12 cellular contexts compared by ENCODE assay signal in genomic region chr3:58666683-58667082, GRCh38. TPM values are rescaled to one million over a fixed set of nuclear protein-coding genes. Genes with fewer than 3 reads are reported as not detected.
DNase-seq lines count a peak whose midpoint lies in the region; ATAC-seq and TF ChIP-seq lines count a peak whose summit lies in the region.
"Had no signal": no experiment of that assay in that cellular context is flagged by ENCODE, and none has a peak within 500 bp of the region (broad histone marks: within the 10 kb centered on the region; RNA-seq: fewer than 3 reads in every experiment).

FAM3D (minus strand) TSS chr3:58666774; CDS start chr3:58655563, 11,211 bp downstream.

- H3K9ac ChIP-seq in duodenal mucosa (ENCODE audit: low read depth in 1 of 2, low read length in 2 of 2) = peak within 1 kb of the TSS; percentile 80 to 90

- H3K9me3 ChIP-seq in right atrium auricular region = no peaks in the 10 kb centered on the region
- no peaks in the 10 kb centered on the region for H3K9me3 ChIP-seq in duodenal mucosa (ENCODE audit: control insufficient read depth in 1 of 2, low read length in 2 of 2)
- no peaks in the 10 kb centered on the region for H3K9me3 ChIP-seq in mucosa of descending colon
- no peaks in the 10 kb centered on the region for H3K9me3 ChIP-seq in aorta (ENCODE audit: control insufficient read depth, low read length)

- H3K27ac ChIP-seq in right atrium auricular region = no peak within 1 kb of the TSS
- peak within 1 kb of the TSS; percentile 93 for H3K27ac ChIP-seq in duodenal mucosa (ENCODE audit: low read depth, low read length)
- no peak within 1 kb of the TSS for H3K27ac ChIP-seq in aorta (ENCODE audit: low read depth in 1 of 2, low read length in 2 of 2)

- intact Hi-C loops in Right ventricle myocardium superior (cut with DNase I) (no loop called here), mucosa of descending colon (cut with DNase I, micrococcal nuclease) (no loop called here), aorta (cut with DNase I) (no loop called here)

- DNase-seq in Right ventricle myocardium superior (no peak), right atrium auricular region (ENCODE audit: low spot score) (no peak), mucosa of descending colon (peak; percentile 83 to 90 (median 87)), aorta (no peak), RKO (ENCODE audit: low spot score) (no peak), SW480 (ENCODE audit: low spot score) (no peak), OCI-M2 (lab: John Stamatoyannopoulos, UW; ENCODE audit: unreplicated experiment) (no peak)
- DNase-seq: DMS79; effector CD8-positive, alpha-beta T cell; Karpas-422 had no signal

- H3K36me3 ChIP-seq in right atrium auricular region (no peaks in the 10 kb centered on the region), duodenal mucosa (ENCODE audit: control insufficient read depth in 1 of 2, insufficient read depth in 2 of 2, low read length in 2 of 2) (no peaks in the 10 kb centered on the region), mucosa of descending colon (ENCODE audit: low read depth) (no peaks in the 10 kb centered on the region), aorta (ENCODE audit: control insufficient read depth in 1 of 2, insufficient read depth in 2 of 2, low read length in 1 of 2) (no peaks in the 10 kb centered on the region)

- no peak for TF ChIP-seq CTCF in right atrium auricular region (IDR thresholded peaks at IDR 0.05)
- TF ChIP-seq CTCF in mucosa of descending colon (IDR thresholded peaks at IDR 0.05) = no peak

- H3K4me3 ChIP-seq in right atrium auricular region (no peak within 1 kb of the TSS), duodenal mucosa (ENCODE audit: low read depth in 1 of 2, low read length in 2 of 2) (peak within 1 kb of the TSS; percentile 72 to 84), mucosa of descending colon (peak within 1 kb of the TSS; percentile 37), aorta (ENCODE audit: low read length in 2 of 2) (no peak within 1 kb of the TSS)

- ATAC-seq in Right ventricle myocardium superior (ENCODE audit: poor library complexity) = peak; percentile 52
- ATAC-seq in mucosa of descending colon = peak; percentile 73
- peak; percentile 33 for ATAC-seq in aorta (ENCODE audit: low FRiP score)

- H3K4me1 ChIP-seq in right atrium auricular region (no peaks in the 10 kb centered on the region), duodenal mucosa (ENCODE audit: control insufficient read depth in 1 of 2, insufficient read depth in 2 of 2, low read length in 2 of 2) (peaks cover 52 to 69% of the 10 kb centered on the region in 2 donors), mucosa of descending colon (ENCODE audit: low read depth) (peaks cover 32% of the 10 kb centered on the region), aorta (ENCODE audit: control insufficient read depth in 1 of 2, insufficient read depth in 2 of 2, low read length in 2 of 2) (no peaks in the 10 kb centered on the region)

- 78% methylated on average over 6 of the region's 6 CpGs for WGBS in aorta, 2 donors

- no peaks in the 10 kb centered on the region for H3K27me3 ChIP-seq in right atrium auricular region
- H3K27me3 ChIP-seq in duodenal mucosa (ENCODE audit: control insufficient read depth in 1 of 2, insufficient read depth in 2 of 2, low read length in 2 of 2) = no peaks in the 10 kb centered on the region
- H3K27me3 ChIP-seq in aorta (ENCODE audit: control insufficient read depth in 1 of 2, insufficient read depth in 2 of 2, low read length in 1 of 2) = no peaks in the 10 kb centered on the region

RNA-seq across cellular contexts. Expression of gene FAM3D, which starts in this region (rescaled TPM):
- total RNA-seq in Right ventricle myocardium superior (not detected), right atrium auricular region (not detected), mucosa of descending colon (100 to 1,000 TPM; 253 to 761 (median 323) TPM), aorta (not detected)
- 1 to 10 TPM in 1 of 2 donors, under 1 TPM in 1; 0.54 to 8.8 TPM for polyA plus RNA-seq in aorta
- total RNA-seq: temporal lobe had no signal

Comparison
In these comparisons a context has a peak if more than half of its experiments do, and no peak if none do; other contexts are left out.
1. RNA of gene FAM3D (total RNA-seq): 253 to 761 TPM in mucosa of descending colon; not detected in aorta, not detected in Right ventricle myocardium superior (single experiment) and not detected in right atrium auricular region; every median in the first group is over 100 times any median in the second.
2. Peak in ATAC-seq in Right ventricle myocardium superior; RNA of the gene not detected or under 1 TPM.
3. DNase-seq: peak in mucosa of descending colon (3 of 3); none in Right ventricle myocardium superior (single experiment), right atrium auricular region (single experiment), aorta (0 of 2), RKO (single experiment), SW480 (single experiment) and OCI-M2 (single experiment).
4. H3K4me3 ChIP-seq: peak in duodenal mucosa (2 of 2) and mucosa of descending colon (single experiment); none in right atrium auricular region (0 of 2) and aorta (0 of 2).
5. Peak in every context shown above with its lines, with median percentiles within 50 percentile points of each other: ATAC-seq.